Comparison of ENCODE assay signal across 8 cellular contexts in the genomic region with DNA sequence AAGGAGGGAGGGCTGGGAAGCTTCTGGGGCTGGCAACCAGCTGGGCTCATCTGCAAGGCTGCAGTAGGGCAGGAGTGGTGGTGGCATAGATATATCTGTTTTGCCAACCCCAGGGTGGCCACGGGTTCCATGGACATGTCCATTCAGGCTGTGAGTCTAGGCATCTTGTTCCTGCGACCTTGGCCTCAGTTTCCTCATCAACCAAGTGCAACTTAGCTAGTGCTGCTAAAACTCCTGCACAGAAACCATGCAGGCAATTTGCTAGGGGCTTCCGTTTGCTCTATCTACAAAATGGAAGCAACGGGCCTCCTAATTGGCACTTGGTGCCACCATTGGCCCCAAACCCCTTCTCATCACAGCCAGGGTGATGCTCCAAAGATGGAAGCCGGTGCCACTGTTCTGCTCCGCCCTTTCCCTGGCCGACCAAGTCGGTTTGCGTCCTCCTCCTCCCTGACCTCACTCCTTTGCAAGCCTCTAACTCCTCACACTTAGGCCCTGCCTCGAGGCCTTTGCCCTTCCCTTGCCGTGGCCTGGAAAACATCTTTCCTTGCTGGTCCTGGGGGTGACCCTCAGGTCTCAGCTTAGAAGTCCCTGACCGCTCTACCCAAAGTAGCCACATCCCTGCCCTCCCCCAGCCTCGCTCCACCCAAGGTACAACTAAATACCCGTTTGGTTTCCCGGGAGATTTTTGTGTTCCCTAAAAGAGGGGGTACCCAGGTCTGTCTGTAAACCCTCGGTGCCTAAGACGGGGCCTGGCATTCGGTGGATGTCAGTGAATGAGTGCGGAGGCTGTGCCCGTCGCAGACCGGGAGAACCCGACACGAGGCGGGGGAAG. TPM values are rescaled to one million over a fixed set of nuclear protein-coding genes. Genes with fewer than 3 reads are reported as not detected.
A peak's percentile ranks its signal among the peaks of the same experiment; 100 is the strongest.
DNase-seq lines count a peak whose midpoint lies in the region; ATAC-seq and TF ChIP-seq lines count a peak whose summit lies in the region.

No MANE protein-coding gene starts in this region.

- peaks cover 52% of the 10 kb centered on the region for H4K20me1 ChIP-seq in smooth muscle cell (ENCODE audit: low read depth)

- H3K4me2 ChIP-seq in smooth muscle cell: peak overlapping the region; percentile 91

- TF ChIP-seq CTCF in HFF-Myc (IDR thresholded peaks at IDR 0.05; ENCODE audit: low read depth, low read length, missing control alignments): no peak
- TF ChIP-seq CTCF in smooth muscle cell (IDR thresholded peaks at IDR 0.05; ENCODE audit: borderline replicate concordance, insufficient read depth, poor library complexity, severe bottlenecking): no peak

- intact Hi-C loops in right cardiac atrium (cut with DNase I): no loop called here

- H3K4me1 ChIP-seq in right cardiac atrium (ENCODE audit: control insufficient read depth, insufficient read depth, low read length) (peaks cover 18% of the 10 kb centered on the region), smooth muscle cell (ENCODE audit: low read depth) (peaks cover 46% of the 10 kb centered on the region)

- WGBS in right cardiac atrium: 22% methylated on average over 25 of the region's 25 CpGs
- 26% methylated on average over 25 of the region's 25 CpGs for WGBS in smooth muscle cell (ENCODE audit: low lambda C conversion rate)

- no peaks in the 10 kb centered on the region for H3K27me3 ChIP-seq in right cardiac atrium (ENCODE audit: control insufficient read depth, insufficient read depth)
- no peaks in the 10 kb centered on the region for H3K27me3 ChIP-seq in smooth muscle cell (ENCODE audit: low read depth)

- peak overlapping the region; percentile 96 for H3K4me3 Mint-ChIP-seq in activated CD8-positive, alpha-beta T cell treated with anti-CD3 and anti-CD28 coated beads, Interleukin-2, amount 10 ng/mL, durations not matched to agents 7 days and 5 days

- DNase-seq in HFF-Myc (ENCODE audit: extremely low read depth, low read depth): no peak
- DNase-seq in activated CD8-positive, alpha-beta T cell treated with anti-CD3 and anti-CD28 coated beads, Interleukin-2, amount 10 ng/mL, durations not matched to agents 7 days and 5 days: no peak
- peak in 1 of 3 donors; percentile 68 for DNase-seq in right cardiac atrium
- DNase-seq in smooth muscle cell (lab: John Stamatoyannopoulos, UW; ENCODE audit: unreplicated experiment): no peak
- no peak for DNase-seq in stimulated activated CD4-positive, alpha-beta T cell treated with anti-CD3 and anti-CD28 coated beads, Interleukin-1b, Interleukin-23, amount 100 ng/mL, for 48 hours

- no peak for ATAC-seq in activated CD8-positive, alpha-beta T cell treated with anti-CD3 and anti-CD28 coated beads, Interleukin-2, amount 10 ng/mL, durations not matched to agents 7 days and 5 days
- ATAC-seq in right cardiac atrium (no peak), GM21619 (IDR thresholded peaks at IDR 0.05; ENCODE audit: unreplicated experiment) (no peak), GM19324 (IDR thresholded peaks at IDR 0.05; ENCODE audit: low FRiP score, unreplicated experiment) (no peak), HG03159 (IDR thresholded peaks at IDR 0.05; ENCODE audit: unreplicated experiment) (no peak)

- H3K27ac ChIP-seq in right cardiac atrium (ENCODE audit: low read length): peak overlapping the region; percentile 13
- H3K27ac ChIP-seq in smooth muscle cell (ENCODE audit: low read depth): peak overlapping the region; percentile 96

- peaks cover 74% of the 10 kb centered on the region for H3K4me1 Mint-ChIP-seq in activated CD8-positive, alpha-beta T cell treated with anti-CD3 and anti-CD28 coated beads, Interleukin-2, amount 10 ng/mL, durations not matched to agents 7 days and 5 days (ENCODE audit: low read depth)

- peak overlapping the region; percentile 93 for H3K27ac Mint-ChIP-seq in activated CD8-positive, alpha-beta T cell treated with anti-CD3 and anti-CD28 coated beads, Interleukin-2, amount 10 ng/mL, durations not matched to agents 7 days and 5 days

- POLR2A ChIA-PET in activated CD8-positive, alpha-beta T cell treated with anti-CD3 and anti-CD28 coated beads, Interleukin-2, amount 10 ng/mL, durations not matched to agents 7 days and 5 days (lab: Charles Lee): interaction anchor here (0.8 to 4.8 kb wide), 19 partner anchors 11 to 153 kb away, joined by 3 to 117 read pairs (median 5); partner anchors contain the start of genes DRC3 and TOM1L2

- H3K9me3 Mint-ChIP-seq in activated CD8-positive, alpha-beta T cell treated with anti-CD3 and anti-CD28 coated beads, Interleukin-2, amount 10 ng/mL, durations not matched to agents 7 days and 5 days (ENCODE audit: insufficient read depth): no peaks in the 10 kb centered on the region

- H3K9me3 ChIP-seq in right cardiac atrium (ENCODE audit: control insufficient read depth, low read length) (no peaks in the 10 kb centered on the region), smooth muscle cell (replicated peaks; ENCODE audit: low read depth) (no peaks in the 10 kb centered on the region)

- peaks cover 30% of the 10 kb centered on the region for H3F3A ChIP-seq in smooth muscle cell (ENCODE audit: low read depth)

- H3K9ac ChIP-seq in smooth muscle cell (ENCODE audit: low read depth): peak overlapping the region; percentile 92

- peak overlapping the region; percentile 82 for H3K4me3 ChIP-seq in HFF-Myc (replicated peaks; ENCODE audit: low read depth, low read length)
- H3K4me3 ChIP-seq in right cardiac atrium (ENCODE audit: low read length): peak overlapping the region; percentile 14
- peak overlapping the region; percentile 67 for H3K4me3 ChIP-seq in smooth muscle cell

- no peaks in the 10 kb centered on the region for H3K27me3 Mint-ChIP-seq in activated CD8-positive, alpha-beta T cell treated with anti-CD3 and anti-CD28 coated beads, Interleukin-2, amount 10 ng/mL, durations not matched to agents 7 days and 5 days (ENCODE audit: low read depth)

- H2AFZ ChIP-seq in smooth muscle cell (ENCODE audit: low read depth): no peak overlapping the region

- no peaks in the 10 kb centered on the region for H3K36me3 ChIP-seq in smooth muscle cell (ENCODE audit: low read depth)

- H3K79me2 ChIP-seq in smooth muscle cell (ENCODE audit: low read depth): peaks cover 53% of the 10 kb centered on the region

- H3K36me3 Mint-ChIP-seq in activated CD8-positive, alpha-beta T cell treated with anti-CD3 and anti-CD28 coated beads, Interleukin-2, amount 10 ng/mL, durations not matched to agents 7 days and 5 days (ENCODE audit: low read depth): peaks cover 40% of the 10 kb centered on the region

- CTCF ChIA-PET in activated CD8-positive, alpha-beta T cell treated with anti-CD3 and anti-CD28 coated beads, Interleukin-2, amount 10 ng/mL, durations not matched to agents 7 days and 5 days (lab: Charles Lee): interaction anchor here (0.7 to 2.4 kb wide), 18 partner anchors 8 to 339 kb away, joined by 3 to 33 read pairs (median 3); partner anchors contain the start of gene RASD1

RNA-seq across cellular contexts. Expression of gene SREBF1, which starts 1.2 kb away (rescaled TPM):
- total RNA-seq in activated CD8-positive, alpha-beta T cell treated with anti-CD3 and anti-CD28 coated beads, Interleukin-2, amount 10 ng/mL, durations not matched to agents 7 days and 5 days: 100 to 1,000 TPM; 212 to 254 TPM
- total RNA-seq in right cardiac atrium (10 to 100 TPM; 28.7 to 41.6 (median 36.2) TPM), smooth muscle cell (23.5 and 25.9 TPM in 2 replicates)
- polyA plus RNA-seq in right cardiac atrium (45.7 TPM), smooth muscle cell (45.4 and 53.5 TPM in 2 replicates)

Comparison
In these comparisons a context has a peak if more than half of its experiments do, and no peak if none do; other contexts are left out.
1. H3K4me3 ChIP-seq: peak in every context shown above with its lines; median percentile 82 in HFF-Myc; 67 in smooth muscle cell; 14 in right cardiac atrium.